3 cellular contexts compared by ENCODE assay signal in genomic region chr13:103695320-103695719, GRCh38.
"Had no signal": no experiment of that assay in that cellular context is flagged by ENCODE, and none has a peak within 500 bp of the region (broad histone marks: within the 10 kb centered on the region; RNA-seq: fewer than 3 reads in every experiment).

No MANE protein-coding gene starts in this region.

- H3K4me3 ChIP-seq: GM12878 had no signal

- DNase-seq: GDM1, GF-D8 had no signal

- ATAC-seq: GM12878 had no signal
